In the genomic region with DNA sequence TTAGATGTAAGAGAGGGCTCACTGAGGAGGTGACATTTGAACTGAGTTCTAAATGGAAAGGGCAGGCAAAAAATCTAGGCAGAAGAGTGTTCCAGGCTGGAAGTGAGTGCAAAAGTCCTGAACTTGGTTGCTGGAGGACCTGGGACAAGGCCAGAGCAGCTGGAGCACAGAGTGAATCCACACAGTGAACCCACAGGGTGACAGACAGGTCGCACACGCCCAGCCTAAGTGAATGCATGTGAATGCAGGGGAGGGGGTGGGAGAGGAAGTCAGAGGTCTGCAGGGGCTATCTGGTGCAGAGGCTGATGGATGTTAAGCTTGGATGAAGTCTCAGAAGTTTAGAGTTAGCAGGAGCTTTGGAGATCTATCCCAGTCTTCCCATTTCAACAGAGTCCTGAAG, we compare ENCODE assay signal across 8 cellular contexts. TPM values are rescaled to one million over a fixed set of nuclear protein-coding genes. Genes with fewer than 3 reads are reported as not detected.
DNase-seq lines count a peak whose midpoint lies in the region; TF ChIP-seq lines count a peak whose summit lies in the region.

No MANE protein-coding gene starts in this region.

- H3K4me3 Mint-ChIP-seq in CD14-positive monocyte = peak overlapping the region; percentile 92 to 94

- H3K9ac ChIP-seq in Loucy (ENCODE audit: low read depth, low read length, poor library complexity, severe bottlenecking) (peak overlapping the region; percentile 96), duodenal mucosa (ENCODE audit: low read depth in 1 of 2, low read length in 2 of 2) (no peak overlapping the region)

- intact Hi-C loops in CD14-positive monocyte (cut with micrococcal nuclease) = loop anchor here in 1 of 2 donors (2.0 to 5.0 kb wide), 2 partner anchors 52 to 260 kb away; a partner anchor contains a TSS

- TF ChIP-seq CTCF in CD14-positive monocyte (IDR thresholded peaks at IDR 0.05) = no peak
- TF ChIP-seq CTCF in Loucy (conservative IDR thresholded peaks at IDR 0.05; ENCODE audit: low read length) = no peak

- peak overlapping the region; percentile 100 for H3K4me2 ChIP-seq in Loucy (ENCODE audit: low read depth, low read length, poor library complexity, severe bottlenecking)

- peaks cover 24% of the 10 kb centered on the region for H4K20me1 ChIP-seq in Loucy (ENCODE audit: insufficient read depth, low read length, poor library complexity, severe bottlenecking)

- H3K27me3 ChIP-seq in Loucy (ENCODE audit: insufficient read depth, low read length, poor library complexity, severe bottlenecking) (peaks cover 7% of the 10 kb centered on the region), duodenal mucosa (ENCODE audit: control insufficient read depth in 1 of 2, insufficient read depth in 2 of 2, low read length in 2 of 2) (peaks cover 22 to 28% of the 10 kb centered on the region in 2 donors), neuron (ENCODE audit: insufficient read depth, low read length) (peaks cover 21% of the 10 kb centered on the region)

- H3K27me3 Mint-ChIP-seq in CD14-positive monocyte (ENCODE audit: low read depth in 3 of 3) = peaks cover 26 to 37% (median 36%) of the 10 kb centered on the region in 3 donors

- H3K79me2 ChIP-seq in Loucy (ENCODE audit: insufficient read depth, low read length) = peaks cover 36% of the 10 kb centered on the region

- H3K9me3 ChIP-seq in Loucy (ENCODE audit: insufficient read depth, low read depth, low read length) = no peaks in the 10 kb centered on the region
- H3K9me3 ChIP-seq in duodenal mucosa (ENCODE audit: control insufficient read depth in 1 of 2, low read length in 2 of 2) = no peaks in the 10 kb centered on the region
- no peaks in the 10 kb centered on the region for H3K9me3 ChIP-seq in neuron (ENCODE audit: low read length)

- H3K27ac Mint-ChIP-seq in CD14-positive monocyte = peak overlapping the region; percentile 2 to 88 (median 79)

- peaks cover 9% of the 10 kb centered on the region for H3F3A ChIP-seq in Loucy (ENCODE audit: low read depth)

- H3K36me3 Mint-ChIP-seq in CD14-positive monocyte = peaks cover 19 to 22% of the 10 kb centered on the region in 2 donors

- H3K9me3 Mint-ChIP-seq in CD14-positive monocyte = peaks cover 0 to 11% (median 4%) of the 10 kb centered on the region in 7 donors

- H2AFZ ChIP-seq in Loucy (ENCODE audit: low read length) = no peak overlapping the region
- H2AFZ ChIP-seq in neuron (ENCODE audit: low read depth, low read length) = peak overlapping the region; percentile 33

- peaks cover 46% of the 10 kb centered on the region for H3K4me1 Mint-ChIP-seq in CD14-positive monocyte

- H3K4me3 ChIP-seq in Loucy (ENCODE audit: low read length, poor library complexity, severe bottlenecking) (peak overlapping the region; percentile 100), duodenal mucosa (ENCODE audit: low read depth in 1 of 2, low read length in 2 of 2) (peak overlapping the region; percentile 80 to 89), neuron (ENCODE audit: low read length) (peak overlapping the region; percentile 94)

- H3K4me1 ChIP-seq in Loucy (ENCODE audit: insufficient read depth, low read length, poor library complexity, severe bottlenecking) (peaks cover 36% of the 10 kb centered on the region), duodenal mucosa (ENCODE audit: control insufficient read depth in 1 of 2, insufficient read depth in 2 of 2, low read length in 2 of 2) (peaks cover 24 to 29% of the 10 kb centered on the region in 2 donors), neuron (ENCODE audit: insufficient read depth, low read length) (peaks cover 29% of the 10 kb centered on the region)

- peaks cover 10% of the 10 kb centered on the region for H3K36me3 ChIP-seq in Loucy (ENCODE audit: insufficient read depth, low read length)
- peaks cover 0 to 10% of the 10 kb centered on the region in 2 donors for H3K36me3 ChIP-seq in duodenal mucosa (ENCODE audit: control insufficient read depth in 1 of 2, insufficient read depth in 2 of 2, low read length in 2 of 2)
- H3K36me3 ChIP-seq in neuron (ENCODE audit: insufficient read depth, low read length) = peaks cover 15% of the 10 kb centered on the region

- H3K9me2 ChIP-seq in Loucy (replicated peaks; ENCODE audit: low read depth, low read length) = no peaks in the 10 kb centered on the region

- no peak overlapping the region for H3K27ac ChIP-seq in duodenal mucosa (ENCODE audit: low read depth, low read length)

- DNase-seq in CD14-positive monocyte (ENCODE audit: low spot score) (no peak), NCI-H2171 (lab: John Stamatoyannopoulos, UW) (no peak), NAMALWA (ENCODE audit: low spot score) (no peak), SW 1271 (lab: John Stamatoyannopoulos, UW) (no peak), MV-4-11 (lab: John Stamatoyannopoulos, UW) (no peak)

RNA-seq across cellular contexts. Expression of a gene that starts 0.6 kb away (rescaled TPM):
- 1 to 10 TPM; 2.2 to 4.1 TPM for polyA plus RNA-seq in CD14-positive monocyte

RNA-seq across cellular contexts. Expression of a gene that starts 2.8 kb away (rescaled TPM):
- not detected for polyA plus RNA-seq in CD14-positive monocyte

RNA-seq across cellular contexts. Expression of a gene that starts 52.4 kb away (rescaled TPM):
- polyA plus RNA-seq in CD14-positive monocyte = 10 to 100 TPM; 18.4 to 31.7 TPM
